8 cellular contexts compared by ENCODE assay signal in the genomic region with DNA sequence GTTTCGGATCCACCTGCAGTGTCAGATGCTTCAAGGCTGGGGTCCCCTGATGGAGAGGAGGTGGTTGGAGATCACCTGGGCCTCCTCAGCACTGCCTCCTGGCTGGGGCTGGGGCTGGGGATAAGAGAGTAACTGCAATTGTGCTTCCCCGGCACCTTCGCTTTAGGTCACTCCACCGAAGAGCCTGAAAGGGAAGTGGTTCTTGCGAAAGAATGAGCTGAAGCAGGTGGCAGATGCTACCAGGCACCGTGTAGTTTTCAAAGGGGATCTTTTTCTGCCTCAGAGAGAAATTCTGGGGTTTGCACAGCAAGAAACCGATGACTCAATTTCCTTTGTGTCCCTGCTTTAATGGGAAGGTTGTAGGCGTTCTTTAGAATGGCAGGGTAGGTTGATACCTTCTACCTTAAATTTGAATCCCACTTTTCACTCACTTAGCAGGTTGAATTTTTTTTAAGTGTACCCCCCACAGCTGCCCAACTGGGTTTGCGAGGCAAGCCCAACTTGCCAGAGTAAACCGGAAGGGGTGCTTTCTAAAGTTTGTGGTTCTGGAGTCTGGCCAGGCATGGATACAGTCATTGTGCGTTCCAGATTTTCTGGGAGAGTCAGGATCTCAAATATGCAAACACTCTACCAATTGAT. TPM values are rescaled to one million over a fixed set of nuclear protein-coding genes. Genes with fewer than 3 reads are reported as not detected.
DNase-seq lines count a peak whose midpoint lies in the region; ATAC-seq and TF ChIP-seq lines count a peak whose summit lies in the region.

No MANE protein-coding gene starts in this region.

- peak overlapping the region; percentile 64 for H3K56ac ChIP-seq in IMR-90 (ENCODE audit: extremely low read depth, insufficient read depth, low read length)

- H4K91ac ChIP-seq in IMR-90 (ENCODE audit: insufficient read depth, low read depth, low read length), result peak overlapping the region; percentile 96

- H3K9me3 ChIP-seq in IMR-90 (ENCODE audit: control insufficient read depth, insufficient read depth, low read length), result no peaks in the 10 kb centered on the region
- no peaks in the 10 kb centered on the region for H3K9me3 ChIP-seq in esophagus (ENCODE audit: control insufficient read depth in 2 of 2, insufficient read depth in 1 of 2, low read depth in 1 of 2, low read length in 1 of 2)

- H3K36me3 ChIP-seq in IMR-90 (ENCODE audit: control insufficient read depth, insufficient read depth, low read length) (peaks cover 47% of the 10 kb centered on the region), esophagus (ENCODE audit: control insufficient read depth in 2 of 2, insufficient read depth in 2 of 2, low read length in 1 of 2) (no peaks in the 10 kb centered on the region)

- peak overlapping the region; percentile 90; the same call in 2 of the 3 replicates for H2BK15ac ChIP-seq in IMR-90 (ENCODE audit: low read depth, low read length)

- dilution Hi-C loops in IMR-90 (cut with HindIII; ENCODE audit: low sequenced_read_pairs, unreplicated experiment), result no loop called here

- no TSS peak for BruUV-seq in IMR-90 (replicated peaks; lab: Mats Ljungman, UMichigan)

- peak overlapping the region; percentile 64 for H3K9ac ChIP-seq in IMR-90 (ENCODE audit: low read depth, low read length)

- POLR2A ChIA-PET in IMR-90 (lab: Charles Lee; ENCODE audit: unreplicated experiment), result interaction anchor here (0.5 to 0.6 kb wide), 6 partner anchors 30 to 574 kb away, joined by 3 to 5 read pairs (median 3); no protein-coding TSS in a partner anchor

- H2BK20ac ChIP-seq in IMR-90 (ENCODE audit: low read depth, low read length), result peak overlapping the region; percentile 53

- peak overlapping the region; percentile 2 for H2AK9ac ChIP-seq in IMR-90 (replicated peaks; ENCODE audit: low read depth, low read length, poor library complexity)

- WGBS in IMR-90 (ENCODE audit: extremely low coverage in 2 of 2, insufficient read length in 1 of 2), 2 experiments, result 61% methylated on average over 4 of the region's 11 CpGs; no CpG with 5 or more reads in 1 of the 2 experiments
- 23 to 36% methylated on average over 11 of the region's 11 CpGs for WGBS in esophagus, 2 donors

- peak overlapping the region; percentile 88 for H2AK5ac ChIP-seq in IMR-90 (ENCODE audit: low read depth, low read length)

- H3K23ac ChIP-seq in IMR-90 (ENCODE audit: low read depth, low read length), result peak overlapping the region; percentile 98

- H3K4me1 ChIP-seq in IMR-90 (ENCODE audit: control insufficient read depth, insufficient read depth, low read length) (peaks cover 33% of the 10 kb centered on the region), esophagus (ENCODE audit: control insufficient read depth in 2 of 2, insufficient read depth in 2 of 2, low read length in 1 of 2) (peaks cover 4 to 17% of the 10 kb centered on the region in 2 donors)

- ATAC-seq in GM21515 (IDR thresholded peaks at IDR 0.05; ENCODE audit: unreplicated experiment), result peak; percentile 52
- ATAC-seq in IMR-90 (ENCODE audit: low read depth), result peak; percentile 10; the same call in 1 of the 2 replicates

- H3K27me3 ChIP-seq in IMR-90 (ENCODE audit: control insufficient read depth, insufficient read depth, low read length) (no peaks in the 10 kb centered on the region), esophagus (ENCODE audit: control insufficient read depth in 1 of 2, insufficient read depth in 2 of 2, low read length in 2 of 2) (no peaks in the 10 kb centered on the region)

- intact Hi-C loops in IMR-90 (cut with micrococcal nuclease), result loop anchor here (2.0 to 10.0 kb wide), 5 partner anchors 47 to 559 kb away; no protein-coding TSS in a partner anchor

- DNase-seq in EH (ENCODE audit: low read depth), result peak; percentile 92
- peak; percentile 84 for DNase-seq in IMR-90
- peak; percentile 73 for DNase-seq in activated CD4-positive, alpha-beta T cell treated with anti-CD3 and anti-CD28 coated beads for 48 hours
- DNase-seq in stimulated activated CD8-positive, alpha-beta memory T cell treated with anti-CD3 and anti-CD28 coated beads, Interleukin-4, amount 100 ng/mL, for 24 hours (ENCODE audit: low read depth), result peak; percentile 33
- no peak for DNase-seq in pons (ENCODE audit: low spot score)
- no peak for DNase-seq in NCI-H2081 (lab: John Stamatoyannopoulos, UW)

- TF ChIP-seq RAD21 in IMR-90 (IDR thresholded peaks at IDR 0.05; ENCODE audit: low read length), result no peak

- H3K27ac ChIP-seq in IMR-90 (ENCODE audit: insufficient read depth, low read length), result peak overlapping the region; percentile 86
- peak overlapping the region; percentile 91 for H3K27ac ChIP-seq in esophagus (ENCODE audit: low read depth in 2 of 2, low read length in 1 of 2)

- peak overlapping the region; percentile 94 for H3K14ac ChIP-seq in IMR-90 (replicated peaks; ENCODE audit: low read depth, low read length)

- no peak for TF ChIP-seq CTCF in IMR-90 (conservative IDR thresholded peaks at IDR 0.05; ENCODE audit: low read depth, low read length)

- H2AFZ ChIP-seq in IMR-90 (replicated peaks; ENCODE audit: low read length, poor library complexity), result no peak overlapping the region

- peak overlapping the region; percentile 76 for H3K18ac ChIP-seq in IMR-90 (ENCODE audit: low read depth, low read length)

- H3K79me1 ChIP-seq in IMR-90 (ENCODE audit: low read depth in 1 of 2, low read length in 2 of 2), result peaks cover 3 to 54% of the 10 kb centered on the region in 2 experiments; a peak in 3 of 4 replicates

- CTCF ChIA-PET in IMR-90 (lab: Yijun Ruan, JAX), result no interaction called here

- in situ Hi-C loops in IMR-90 (cut with MboI; ENCODE audit: low sequenced_read_pairs), result loop anchor here (5.0 kb wide), 1 partner anchor 147 kb away; no protein-coding TSS in a partner anchor

- peaks cover 39% of the 10 kb centered on the region for H3K9me1 ChIP-seq in IMR-90 (ENCODE audit: insufficient read depth, low read length)

- H3K4me3 ChIP-seq in IMR-90 (ENCODE audit: insufficient read depth, low read depth, low read length) (peak overlapping the region; percentile 9; the same call in 1 of the 2 replicates), esophagus (ENCODE audit: low read depth in 1 of 2, low read length in 2 of 2) (peak overlapping the region in 1 of 2 donors; percentile 31)

- H4K20me1 ChIP-seq in IMR-90 (ENCODE audit: insufficient read depth, low read length), result peaks cover 98% of the 10 kb centered on the region

- peak overlapping the region; percentile 96 for H2BK5ac ChIP-seq in IMR-90 (ENCODE audit: low read depth, low read length, poor library complexity, severe bottlenecking)

- H3K4me2 ChIP-seq in IMR-90 (ENCODE audit: low read depth, low read length), result peak overlapping the region; percentile 96

- peak overlapping the region; percentile 81 to 89 for H4K8ac ChIP-seq in IMR-90 (ENCODE audit: low read depth in 2 of 2, low read length in 2 of 2)

- H4K5ac ChIP-seq in IMR-90 (ENCODE audit: low read depth, low read length), result peak overlapping the region; percentile 76

- H2BK120ac ChIP-seq in IMR-90 (ENCODE audit: low read depth, low read length), result peak overlapping the region; percentile 95

- peak overlapping the region; percentile 98 for H3K4ac ChIP-seq in IMR-90 (ENCODE audit: low read depth, low read length)

- no peak for TF ChIP-seq POLR2A in IMR-90 (IDR thresholded peaks at IDR 0.05; ENCODE audit: low read depth, low read length)

TF ChIP-seq in IMR-90, 13 proteins besides CTCF, POLR2A, EP300 and RAD21:
- TF ChIP-seq, protein P1, sequence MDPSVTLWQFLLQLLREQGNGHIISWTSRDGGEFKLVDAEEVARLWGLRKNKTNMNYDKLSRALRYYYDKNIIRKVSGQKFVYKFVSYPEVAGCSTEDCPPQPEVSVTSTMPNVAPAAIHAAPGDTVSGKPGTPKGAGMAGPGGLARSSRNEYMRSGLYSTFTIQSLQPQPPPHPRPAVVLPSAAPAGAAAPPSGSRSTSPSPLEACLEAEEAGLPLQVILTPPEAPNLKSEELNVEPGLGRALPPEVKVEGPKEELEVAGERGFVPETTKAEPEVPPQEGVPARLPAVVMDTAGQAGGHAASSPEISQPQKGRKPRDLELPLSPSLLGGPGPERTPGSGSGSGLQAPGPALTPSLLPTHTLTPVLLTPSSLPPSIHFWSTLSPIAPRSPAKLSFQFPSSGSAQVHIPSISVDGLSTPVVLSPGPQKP (IDR thresholded peaks at IDR 0.05; ENCODE audit: borderline replicate concordance, low read depth, low read length), result no peak
- TF ChIP-seq RCOR1 (IDR thresholded peaks at IDR 0.05; ENCODE audit: insufficient replicate concordance, low read length), result peak; percentile 29
- 0 out of 2 replicates have a peak, but pooled peaks have one; percentile 39 for TF ChIP-seq FOS (IDR thresholded peaks at IDR 0.05; ENCODE audit: low read depth, low read length)
- no peak for TF ChIP-seq MXI1 (IDR thresholded peaks at IDR 0.05; ENCODE audit: borderline replicate concordance, low read depth, low read length)
- TF ChIP-seq CEBPB (IDR thresholded peaks at IDR 0.05; ENCODE audit: low read depth, low read length), result peak; percentile 92
- TF ChIP-seq CHD1 (IDR thresholded peaks at IDR 0.05; ENCODE audit: low read depth, low read length), result no peak
- no peak for TF ChIP-seq RFX5 (IDR thresholded peaks at IDR 0.05; ENCODE audit: low read depth, low read length)
- no peak for TF ChIP-seq NFE2L2 (IDR thresholded peaks at IDR 0.05; ENCODE audit: low read depth, low read length)
TF ChIP-seq in IMR-90: peak in this region for 3.

RNA-seq across cellular contexts. Expression of gene CD44, which starts 5.3 kb away (rescaled TPM):
- 341 and 357 TPM in 2 replicates for total RNA-seq in IMR-90 (2012; rRNA removed)
- polyA plus RNA-seq in IMR-90 (2012; rRNA removed) (947 and 1,094 TPM in 2 replicates), esophagus (100 to 1,000 TPM; 130 to 161 TPM)
- 502 and 1,091 TPM in 2 replicates for polyA plus RNA-seq in IMR-90 (2012; cell fraction: cytosol; rRNA removed)
- polyA plus RNA-seq in IMR-90 (2012; cell fraction: nucleus; rRNA removed; ENCODE audit: low replicate concordance), result 461 and 652 TPM in 2 replicates

Comparison
In these comparisons a context has a peak if more than half of its experiments do, and no peak if none do; other contexts are left out.
1. DNase-seq: peak in EH (single experiment), IMR-90 (single experiment), activated CD4-positive, alpha-beta T cell treated with anti-CD3 and anti-CD28 coated beads for 48 hours (single experiment) and stimulated activated CD8-positive, alpha-beta memory T cell treated with anti-CD3 and anti-CD28 coated beads, Interleukin-4, amount 100 ng/mL, for 24 hours (single experiment); none in pons (single experiment) and NCI-H2081 (0 of 2).